ENCODE assay signal across 1 cellular context in genomic region chr6:35512740-35513139, GRCh38.
TF ChIP-seq lines count a peak whose summit lies in the region.

TULP1 (minus strand) TSS chr6:35512896; CDS start chr6:35512858, 38 bp downstream.

TF ChIP-seq in IMR-90, 13 proteins besides CTCF, POLR2A, EP300 and RAD21:
- no peak for TF ChIP-seq ELK1 (IDR thresholded peaks at IDR 0.05; ENCODE audit: borderline replicate concordance, low read depth, low read length)
- TF ChIP-seq CEBPB (IDR thresholded peaks at IDR 0.05; ENCODE audit: low read depth, low read length) = no peak
- TF ChIP-seq BHLHE40 (IDR thresholded peaks at IDR 0.05; ENCODE audit: low read depth, low read length) = no peak
- no peak for TF ChIP-seq NFE2L2 (IDR thresholded peaks at IDR 0.05; ENCODE audit: low read depth, low read length)
- no peak for TF ChIP-seq MAFK (IDR thresholded peaks at IDR 0.05; ENCODE audit: low read depth, low read length)
- no peak for TF ChIP-seq SMC3 (IDR thresholded peaks at IDR 0.05; ENCODE audit: low read depth, low read length)
- TF ChIP-seq USF2 (IDR thresholded peaks at IDR 0.05; ENCODE audit: low read depth, low read length) = no peak
- TF ChIP-seq RCOR1 (IDR thresholded peaks at IDR 0.05; ENCODE audit: insufficient replicate concordance, low read length) = no peak
- TF ChIP-seq CHD1 (IDR thresholded peaks at IDR 0.05; ENCODE audit: low read depth, low read length) = no peak
- TF ChIP-seq MXI1 (IDR thresholded peaks at IDR 0.05; ENCODE audit: borderline replicate concordance, low read depth, low read length) = no peak
- no peak for TF ChIP-seq FOS (IDR thresholded peaks at IDR 0.05; ENCODE audit: low read depth, low read length)
- no peak for TF ChIP-seq MAZ (IDR thresholded peaks at IDR 0.05; ENCODE audit: borderline replicate concordance, low read depth, low read length)
- TF ChIP-seq RFX5 (IDR thresholded peaks at IDR 0.05; ENCODE audit: low read depth, low read length) = no peak
